Comparison of ENCODE assay signal across 10 cellular contexts in genomic region chr20:50415031-50415515, GRCh38.
DNase-seq lines count a peak whose midpoint lies in the region; ATAC-seq and TF ChIP-seq lines count a peak whose summit lies in the region.
"Had no signal": no experiment of that assay in that cellular context is flagged by ENCODE, and none has a peak within 500 bp of the region (broad histone marks: within the 10 kb centered on the region; RNA-seq: fewer than 3 reads in every experiment).

No MANE protein-coding gene starts in this region.

- intact Hi-C loops in Right ventricle myocardium superior (cut with DNase I) (no loop called here), aorta (cut with DNase I) (no loop called here)

- no peak overlapping the region for H3K4me3 Mint-ChIP-seq in osteocyte (ENCODE audit: unreplicated experiment)

- ATAC-seq in Right ventricle myocardium superior (ENCODE audit: poor library complexity): peak; percentile 26
- peak; percentile 31 for ATAC-seq in aorta (ENCODE audit: low FRiP score)
- ATAC-seq in GM18520 (IDR thresholded peaks at IDR 0.05; ENCODE audit: unreplicated experiment): no peak
- ATAC-seq in GM21825 (IDR thresholded peaks at IDR 0.05; ENCODE audit: unreplicated experiment): no peak

- peaks cover 13% of the 10 kb centered on the region for H3K9me3 Mint-ChIP-seq in osteocyte (ENCODE audit: unreplicated experiment)

- no peaks in the 10 kb centered on the region for H3K27me3 ChIP-seq in aorta (ENCODE audit: control insufficient read depth in 1 of 2, insufficient read depth in 2 of 2, low read length in 1 of 2)

- H3K27ac Mint-ChIP-seq in osteocyte (ENCODE audit: unreplicated experiment): peak overlapping the region; percentile 34

- H3K27ac ChIP-seq in aorta (ENCODE audit: low read depth in 1 of 2, low read length in 2 of 2): peak overlapping the region; percentile 89 to 96

- H3K4me3 ChIP-seq in aorta (ENCODE audit: low read length in 2 of 2): no peak overlapping the region

- H3K36me3 Mint-ChIP-seq in osteocyte (ENCODE audit: unreplicated experiment): peaks cover 2% of the 10 kb centered on the region

- H3K36me3 ChIP-seq in aorta (ENCODE audit: control insufficient read depth in 1 of 2, insufficient read depth in 2 of 2, low read length in 1 of 2): no peaks in the 10 kb centered on the region

- H3K9me3 ChIP-seq in aorta (ENCODE audit: control insufficient read depth, low read length): no peaks in the 10 kb centered on the region

- DNase-seq in SIG-M5 treated with dmso at 0.1 percent for 504 hours (lab: John Stamatoyannopoulos, UW; ENCODE audit: unreplicated experiment) (peak; percentile 59), SIG-M5 (lab: John Stamatoyannopoulos, UW) (no peak), Right ventricle myocardium superior (peak; percentile 49), osteocyte (ENCODE audit: extremely low spot score, unreplicated experiment) (no peak), aorta (no peak), GM19238 (ENCODE audit: insufficient read length, low spot score) (no peak)
- DNase-seq: GDM1; stimulated activated naive CD4-positive, alpha-beta T cell treated with Interleukin-2 at 50 U/mL for 16 hours had no signal

- 7 to 10% methylated on average over 5 of the region's 5 CpGs for WGBS in aorta, 2 donors

- peaks cover 18% of the 10 kb centered on the region for H3K4me1 Mint-ChIP-seq in osteocyte (ENCODE audit: unreplicated experiment)

- peaks cover 11% of the 10 kb centered on the region for H3K27me3 Mint-ChIP-seq in osteocyte (ENCODE audit: unreplicated experiment)

- H3K4me1 ChIP-seq in aorta (ENCODE audit: control insufficient read depth in 1 of 2, insufficient read depth in 2 of 2, low read length in 2 of 2): no peaks in the 10 kb centered on the region

- no peak for TF ChIP-seq CTCF in osteocyte (IDR thresholded peaks at IDR 0.05)

Comparison
In these comparisons a context has a peak if more than half of its experiments do, and no peak if none do; other contexts are left out.
1. DNase-seq: peak in SIG-M5 treated with dmso at 0.1 percent for 504 hours (single experiment) and Right ventricle myocardium superior (single experiment); none in SIG-M5 (single experiment), osteocyte (single experiment), aorta (0 of 2) and GM19238 (single experiment).
2. ATAC-seq: peak in Right ventricle myocardium superior (single experiment) and aorta (single experiment); none in GM18520 (single experiment) and GM21825 (single experiment).